ENCODE assay signal across 1 cellular context in genomic region chr7:7536396-7537019, GRCh38.
TF ChIP-seq lines count a peak whose summit lies in the region.

No MANE protein-coding gene starts in this region.

TF ChIP-seq in GM12878, 131 proteins besides CTCF, POLR2A, EP300 and RAD21:
- no peak for TF ChIP-seq POLR2AphosphoS5 (IDR thresholded peaks at IDR 0.05; ENCODE audit: low read length)
- TF ChIP-seq PAX8 (IDR thresholded peaks at IDR 0.05): no peak
- no peak for TF ChIP-seq SKIL (IDR thresholded peaks at IDR 0.05; ENCODE audit: low read depth, poor library complexity, severe bottlenecking)
- no peak for TF ChIP-seq NBN (IDR thresholded peaks at IDR 0.05)
- TF ChIP-seq CHD2 (IDR thresholded peaks at IDR 0.05; ENCODE audit: borderline replicate concordance, low read depth, low read length): no peak
